ENCODE assay signal across 8 cellular contexts in the genomic region with DNA sequence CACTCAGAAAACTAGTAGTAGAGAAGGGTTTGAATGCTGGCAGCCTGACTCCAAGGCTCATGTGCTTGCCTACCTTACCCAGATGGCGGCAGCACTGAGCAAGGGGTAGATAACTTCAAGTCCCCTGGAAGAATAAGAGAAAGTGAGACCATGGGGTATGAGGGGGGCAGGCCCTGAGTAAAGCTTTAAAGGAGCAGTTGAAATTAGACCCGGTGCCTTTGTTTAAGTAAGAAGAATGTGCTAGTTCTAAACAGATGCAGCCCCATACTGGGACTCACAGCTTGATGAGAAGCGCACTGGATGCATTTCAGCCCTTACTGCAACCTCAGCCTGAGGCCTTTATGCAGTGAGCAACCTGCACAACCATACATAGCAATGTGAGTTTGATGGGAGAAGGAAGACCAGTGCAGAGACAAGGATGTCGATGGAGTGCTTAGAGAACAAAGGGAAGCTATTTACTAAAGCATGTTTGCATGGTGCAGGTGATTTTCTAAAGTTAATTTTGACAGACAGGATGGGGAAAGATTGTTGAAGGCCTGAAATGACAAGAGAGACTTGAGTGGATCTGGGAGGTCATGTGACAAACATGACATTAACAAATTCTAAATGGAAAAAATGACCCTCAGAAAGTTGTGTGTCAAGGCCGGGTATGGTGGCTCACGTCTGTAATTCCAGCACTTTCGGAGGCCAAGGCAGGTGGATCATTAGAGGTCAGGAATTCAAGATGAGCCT. TPM values are rescaled to one million over a fixed set of nuclear protein-coding genes. Genes with fewer than 3 reads are reported as not detected.
A peak's percentile ranks its signal among the peaks of the same experiment; 100 is the strongest.
DNase-seq lines count a peak whose midpoint lies in the region; ATAC-seq and TF ChIP-seq lines count a peak whose summit lies in the region.

No MANE protein-coding gene starts in this region.

- H3K4me1 ChIP-seq in PC-9 (replicated peaks; ENCODE audit: insufficient read depth): no peaks in the 10 kb centered on the region

- H3K9me3 ChIP-seq in PC-9 (ENCODE audit: insufficient read depth, low read depth): no peaks in the 10 kb centered on the region

- no peak overlapping the region for H3K27ac ChIP-seq in PC-9

- H3K9me2 ChIP-seq in PC-9 (ENCODE audit: insufficient read depth): no peaks in the 10 kb centered on the region

- in situ Hi-C loops in astrocyte of the spinal cord (cut with HindIII; ENCODE audit: low sequenced_read_pairs): no loop called here

- no peaks in the 10 kb centered on the region for H3K9me3 Mint-ChIP-seq in memory B cell

- peak; percentile 20 for DNase-seq in 8988T
- DNase-seq in GM06990 (ENCODE audit: extremely low read depth, insufficient read length): no peak
- DNase-seq in PC-9: peak in 1 of 2 experiments; percentile 29
- peak; percentile 37 for DNase-seq in astrocyte of the spinal cord (ENCODE audit: low read depth, low spot score)
- no peak for DNase-seq in memory B cell (ENCODE audit: low spot score in 2 of 2)
- no peak for DNase-seq in DMS114 treated with DMSO at 0.1 percent for 48 hours (lab: John Stamatoyannopoulos, UW; ENCODE audit: unreplicated experiment)

- no peaks in the 10 kb centered on the region for H3K79me2 ChIP-seq in PC-9 (ENCODE audit: low read depth)

- H3K27me3 Mint-ChIP-seq in memory B cell: no peaks in the 10 kb centered on the region

- no peaks in the 10 kb centered on the region for H4K20me1 ChIP-seq in PC-9 (ENCODE audit: insufficient read depth)

- intact Hi-C loops in PC-9 (cut with micrococcal nuclease; ENCODE audit: unreplicated experiment): loop anchor here (2.0 to 10.0 kb wide), 3 partner anchors 92 to 376 kb away; no protein-coding TSS in a partner anchor

- CTCF ChIA-PET in PC-9 (lab: Charles Lee): interaction anchor here (0.7 to 1.0 kb wide), 2 partner anchors 92 to 320 kb away, joined by 3 to 9 read pairs; no protein-coding TSS in a partner anchor

- H3K36me3 ChIP-seq in GM06990 (ENCODE audit: control insufficient read depth, insufficient read depth, low read length) (no peaks in the 10 kb centered on the region), PC-9 (ENCODE audit: low read depth) (no peaks in the 10 kb centered on the region)

- TF ChIP-seq CTCF in GM06990 (IDR thresholded peaks at IDR 0.05; ENCODE audit: insufficient read depth, low read length, poor library complexity, severe bottlenecking) (peak; percentile 79), PC-9 (conservative IDR thresholded peaks at IDR 0.05) (peak; percentile 87), astrocyte of the spinal cord (IDR thresholded peaks at IDR 0.05; ENCODE audit: low read depth, low read length) (peak; percentile 70)

- POLR2A ChIA-PET in PC-9 (lab: Charles Lee; ENCODE audit: unreplicated experiment): interaction anchor here (0.6 kb wide), 1 partner anchor 212 kb away, joined by 13 read pairs; no protein-coding TSS in a partner anchor

- no peak for ATAC-seq in memory B cell (ENCODE audit: low read depth)
- no peak for ATAC-seq in GM21619 (IDR thresholded peaks at IDR 0.05; ENCODE audit: unreplicated experiment)
- ATAC-seq in GM18858 (IDR thresholded peaks at IDR 0.05; ENCODE audit: unreplicated experiment): no peak

- no TSS peak for BruUV-seq in PC-9 (replicated peaks; lab: Mats Ljungman, UMichigan)

- no peaks in the 10 kb centered on the region for H3K36me3 Mint-ChIP-seq in memory B cell

- H3K27me3 ChIP-seq in GM06990 (replicated peaks; ENCODE audit: control insufficient read depth, insufficient read depth, low read length) (no peaks in the 10 kb centered on the region), PC-9 (ENCODE audit: insufficient read depth, low read depth) (peaks cover 94% of the 10 kb centered on the region)

- H3K27ac Mint-ChIP-seq in memory B cell: peak overlapping the region; percentile 74

- peaks cover 26% of the 10 kb centered on the region for H3K4me1 Mint-ChIP-seq in memory B cell

- H3K4me3 Mint-ChIP-seq in memory B cell: no peak overlapping the region

- no peak overlapping the region for H2AFZ ChIP-seq in PC-9

- H3K4me2 ChIP-seq in PC-9: no peak overlapping the region

- H3F3A ChIP-seq in PC-9 (ENCODE audit: insufficient read depth, low read depth): no peaks in the 10 kb centered on the region

- H3K4me3 ChIP-seq in GM06990 (replicated peaks; ENCODE audit: low read depth, low read length): no peak overlapping the region
- no peak overlapping the region for H3K4me3 ChIP-seq in PC-9
- H3K4me3 ChIP-seq in astrocyte of the spinal cord (ENCODE audit: low read depth, low read length): no peak overlapping the region

RNA-seq across cellular contexts. Expression of gene TMA7B, which starts 27.1 kb away (rescaled TPM):
- not detected in 2 replicates for total RNA-seq in PC-9 (2021)

RNA-seq across cellular contexts. Expression of gene GRAP2, which starts 32.2 kb away (rescaled TPM):
- not detected in 2 replicates for total RNA-seq in PC-9 (2021)

RNA-seq across cellular contexts. Expression of gene ENTHD1, which starts 39.5 kb away (rescaled TPM):
- total RNA-seq in PC-9 (2021): not detected in 2 replicates

Comparison
In these comparisons a context has a peak if more than half of its experiments do, and no peak if none do; other contexts are left out.
1. DNase-seq: peak in 8988T (single experiment) and astrocyte of the spinal cord (single experiment); none in GM06990 (single experiment), memory B cell (0 of 2) and DMS114 treated with DMSO at 0.1 percent for 48 hours (single experiment).
2. Peak in every context shown above with its lines, with median percentiles within 50 percentile points of each other: CTCF ChIP-seq.